In genomic region chr11:42544726-42545125, GRCh38 we compare ENCODE assay signal across 23 cellular contexts.
A peak's percentile ranks its signal among the peaks of the same experiment; 100 is the strongest.
DNase-seq lines count a peak whose midpoint lies in the region; ATAC-seq, FAIRE-seq and TF ChIP-seq lines count a peak whose summit lies in the region.
"Had no signal": no experiment of that assay in that cellular context is flagged by ENCODE, and none has a peak within 500 bp of the region (broad histone marks: within the 10 kb centered on the region; RNA-seq: fewer than 3 reads in every experiment).

No MANE protein-coding gene starts in this region.

- no peak overlapping the region for H4K5ac ChIP-seq in H1 (ENCODE audit: insufficient read length, low read depth, low read length)

- H3K79me1 ChIP-seq in H1 (ENCODE audit: low read depth, low read length), result no peaks in the 10 kb centered on the region

- H3K9me3 ChIP-seq in H1 (ENCODE audit: insufficient read depth in 2 of 2, low read depth in 1 of 2, low read length in 1 of 2) (peaks cover 0 to 3% of the 10 kb centered on the region in 2 experiments; a peak in 1 of 4 replicates), hepatocyte (ENCODE audit: low read depth) (no peaks in the 10 kb centered on the region), parathyroid adenoma (ENCODE audit: control insufficient read depth, low read length) (no peaks in the 10 kb centered on the region), transverse colon (no peaks in the 10 kb centered on the region)
- H3K9me3 ChIP-seq: BE2C had no signal

- WGBS in H1 (ENCODE audit: extremely low coverage in 1 of 2, insufficient coverage in 1 of 2, insufficient read length in 1 of 2, insufficient replicate concordance in 2 of 2, low coverage in 1 of 2, low lambda C conversion rate in 2 of 2, missing lambda C conversion rate in 1 of 2), 2 experiments, result 76% methylated on average over 4 of the region's 5 CpGs; no CpG with 5 or more reads in 1 of the 2 experiments
- 73% methylated on average over 5 of the region's 5 CpGs for WGBS in hepatocyte (ENCODE audit: low lambda C conversion rate, missing lambda C conversion rate)
- 72 to 73% methylated on average over 4 to 5 of the region's 5 CpGs for WGBS in transverse colon (ENCODE audit: low coverage in 1 of 2), 2 donors

- no peak overlapping the region for H3K4ac ChIP-seq in H1 (replicated peaks; ENCODE audit: insufficient read length, low read depth, low read length)

- H3K36me3 ChIP-seq in bronchial epithelial cell (ENCODE audit: control insufficient read depth, insufficient read depth, low read length) (no peaks in the 10 kb centered on the region), H1 (ENCODE audit: control insufficient read depth in 2 of 4, insufficient read depth in 4 of 4, low read length in 3 of 4) (no peaks in the 10 kb centered on the region), hepatocyte (replicated peaks; ENCODE audit: insufficient read depth, low read depth) (no peaks in the 10 kb centered on the region), parathyroid adenoma (ENCODE audit: control insufficient read depth, insufficient read depth, low read length) (no peaks in the 10 kb centered on the region), transverse colon (no peaks in the 10 kb centered on the region)
- H3K36me3 ChIP-seq: BE2C had no signal

- DNase-seq in bronchial epithelial cell (ENCODE audit: low read depth) (peak; percentile 17), H1 (ENCODE audit: low read depth in 1 of 2, low spot score in 2 of 2) (no peak), hepatocyte (ENCODE audit: low spot score) (no peak), transverse colon (no peak), left lobe of liver (ENCODE audit: low spot score) (no peak)
- DNase-seq: ACHN; BE2C; C1 segment of cervical spinal cord; CD4-positive, CD25-positive, alpha-beta regulatory T cell; CD8-positive, alpha-beta memory T cell; COR-L47; DMS 273 treated with DMSO at 0.1 percent for 48 hours; DMS53; DND-41; EL; GM23248; HCEC 1CT had no signal

- H3K27ac ChIP-seq in H1 (ENCODE audit: low read depth, low read length) (no peak overlapping the region), hepatocyte (peak overlapping the region; percentile 21), parathyroid adenoma (peak overlapping the region; percentile 32), transverse colon (no peak overlapping the region)
- H3K27ac ChIP-seq: GM23248, HL-60 had no signal

- H4K8ac ChIP-seq in H1 (ENCODE audit: extremely low read depth, insufficient read depth, low read length), result no peak overlapping the region

- no peak for TF ChIP-seq RAD21 in H1 (IDR thresholded peaks at IDR 0.05 in 1 of 2, conservative IDR thresholded peaks at IDR 0.05 in 1 of 2; ENCODE audit: low read depth in 2 of 2, low read length in 2 of 2)

- CTCF ChIA-PET in H1 (lab: Charles Lee; ENCODE audit: partially characterized antibody), result no interaction called here

- H3K9ac ChIP-seq in H1 (replicated peaks in 1 of 4; ENCODE audit: extremely low read depth in 1 of 4, low read depth in 3 of 4, low read length in 3 of 4) (no peak overlapping the region), parathyroid adenoma (no peak overlapping the region)
- H3K9ac ChIP-seq: GM23248 had no signal

- no peak overlapping the region for H3K18ac ChIP-seq in H1 (ENCODE audit: extremely low read depth, low read length)

- no peak overlapping the region for H2BK120ac ChIP-seq in H1 (replicated peaks; ENCODE audit: low read depth, low read length)

- no peak overlapping the region for H3K14ac ChIP-seq in H1 (ENCODE audit: insufficient read length)

- H2BK20ac ChIP-seq in H1 (ENCODE audit: low read length), result no peak overlapping the region

- H3K56ac ChIP-seq in H1 (replicated peaks; ENCODE audit: insufficient read length, low read depth, low read length), result no peak overlapping the region

- no peak overlapping the region for H2AK5ac ChIP-seq in H1 (ENCODE audit: low read depth, low read length)

- TF ChIP-seq CTCF in bronchial epithelial cell (IDR thresholded peaks at IDR 0.05; ENCODE audit: insufficient read depth, low read length, severe bottlenecking) (no peak), H1 (IDR thresholded peaks at IDR 0.05; ENCODE audit: control extremely low read depth in 1 of 3, insufficient read depth in 1 of 3, low read depth in 1 of 3, low read length in 3 of 3) (no peak), hepatocyte (IDR thresholded peaks at IDR 0.05; ENCODE audit: poor library complexity) (no peak), parathyroid adenoma (IDR thresholded peaks at IDR 0.05) (no peak), transverse colon (IDR thresholded peaks at IDR 0.05) (no peak)

- H2AFZ ChIP-seq in H1 (ENCODE audit: low read length), result 0 out of 2 replicates have a peak overlapping the region, but pooled peaks have one; percentile 84
- no peak overlapping the region for H2AFZ ChIP-seq in hepatocyte
- no peak overlapping the region for H2AFZ ChIP-seq in parathyroid adenoma
- H2AFZ ChIP-seq: GM23248 had no signal

- intact Hi-C loops in transverse colon (cut with DNase I; ENCODE audit: low total_unique reads), result no loop called here

- H3K27me3 ChIP-seq in bronchial epithelial cell (ENCODE audit: control insufficient read depth, insufficient read depth, low read length), result no peaks in the 10 kb centered on the region
- H3K27me3 ChIP-seq in H1 (replicated peaks in 1 of 4; ENCODE audit: control insufficient read depth in 3 of 4, extremely low read depth in 1 of 4, insufficient read depth in 3 of 4, low read length in 3 of 4), result no peaks in the 10 kb centered on the region
- no peaks in the 10 kb centered on the region for H3K27me3 ChIP-seq in hepatocyte
- no peaks in the 10 kb centered on the region for H3K27me3 ChIP-seq in parathyroid adenoma (ENCODE audit: control insufficient read depth, insufficient read depth, low read length)
- no peaks in the 10 kb centered on the region for H3K27me3 ChIP-seq in transverse colon
- H3K27me3 ChIP-seq: BE2C had no signal

- H2BK5ac ChIP-seq in H1 (ENCODE audit: low read depth, low read length), result no peak overlapping the region

- FAIRE-seq in bronchial epithelial cell (lab: Jason Lieb, UNC), result no peak
- peak; percentile 62 for FAIRE-seq in H1 (lab: Jason Lieb, UNC)
- FAIRE-seq: GM12878, GM19239, H54 had no signal

- H3K79me2 ChIP-seq in H1 (ENCODE audit: control insufficient read depth in 1 of 2, insufficient read depth in 2 of 2, low read length in 2 of 2) (no peaks in the 10 kb centered on the region), hepatocyte (no peaks in the 10 kb centered on the region), parathyroid adenoma (no peaks in the 10 kb centered on the region)

- no peak overlapping the region for H3K23ac ChIP-seq in H1 (ENCODE audit: insufficient read length)

- POLR2A ChIA-PET in H1 (lab: Charles Lee; ENCODE audit: partially characterized antibody), result no interaction called here

- no peak overlapping the region for H2BK15ac ChIP-seq in H1 (ENCODE audit: low read length)

- H3K4me3 ChIP-seq in bronchial epithelial cell (ENCODE audit: low read depth, low read length), result no peak overlapping the region
- no peak overlapping the region for H3K4me3 ChIP-seq in H1 (ENCODE audit: extremely low read depth in 1 of 4, insufficient read depth in 2 of 4, low read depth in 3 of 4, low read length in 4 of 4)
- no peak overlapping the region for H3K4me3 ChIP-seq in hepatocyte
- no peak overlapping the region for H3K4me3 ChIP-seq in parathyroid adenoma (ENCODE audit: low read depth, low read length)
- no peak overlapping the region for H3K4me3 ChIP-seq in transverse colon
- H3K4me3 ChIP-seq: GM12878, GM23248 had no signal

- in situ Hi-C loops in transverse colon (cut with MboI; ENCODE audit: low pct_ligation_motif_present in 1 of 4, low pct_unique_long_range_greater_than_20kb in 1 of 4, low sequenced_read_pairs in 3 of 4), result loop anchor here in 2 of 4 donors (25.0 kb wide), 1 partner anchor 1082 kb away; the partner anchor contains the start of gene LRRC4C (in 2 of the 2)

- TF ChIP-seq EP300 in H1 (IDR thresholded peaks at IDR 0.05; ENCODE audit: borderline replicate concordance in 1 of 2, low read depth in 2 of 2, low read length in 2 of 2), result no peak
- no peak for TF ChIP-seq EP300 in transverse colon (IDR thresholded peaks at IDR 0.05; ENCODE audit: low read depth)

- no peak overlapping the region for H3K4me2 ChIP-seq in H1 (ENCODE audit: insufficient read depth in 1 of 2, low read depth in 2 of 2, low read length in 2 of 2)
- no peak overlapping the region for H3K4me2 ChIP-seq in hepatocyte
- no peak overlapping the region for H3K4me2 ChIP-seq in parathyroid adenoma (ENCODE audit: low read length)

- no peak overlapping the region for H2BK12ac ChIP-seq in H1 (ENCODE audit: low read depth, low read length)

- H4K20me1 ChIP-seq in H1 (replicated peaks in 1 of 2; ENCODE audit: control insufficient read depth in 1 of 2, insufficient read depth in 2 of 2, low read length in 2 of 2), result no peaks in the 10 kb centered on the region
- H4K20me1 ChIP-seq in hepatocyte (ENCODE audit: insufficient read depth, poor library complexity, severe bottlenecking), result no peaks in the 10 kb centered on the region

- no peaks in the 10 kb centered on the region for H3K9me2 ChIP-seq in hepatocyte (replicated peaks; ENCODE audit: insufficient read depth)

- no peak overlapping the region for H4K91ac ChIP-seq in H1 (replicated peaks; ENCODE audit: insufficient read length, low read length)

- no peaks in the 10 kb centered on the region for H3K4me1 ChIP-seq in H1 (replicated peaks in 1 of 4; ENCODE audit: control insufficient read depth in 3 of 4, insufficient read depth in 4 of 4, low read length in 3 of 4)
- H3K4me1 ChIP-seq in hepatocyte (ENCODE audit: insufficient read depth), result peaks cover 4% of the 10 kb centered on the region
- H3K4me1 ChIP-seq in parathyroid adenoma, result peaks cover 4% of the 10 kb centered on the region
- no peaks in the 10 kb centered on the region for H3K4me1 ChIP-seq in transverse colon
- H3K4me1 ChIP-seq: BE2C had no signal

- ATAC-seq in HG03521 (IDR thresholded peaks at IDR 0.05; ENCODE audit: unreplicated experiment) (no peak), left lobe of liver (no peak)
- ATAC-seq: GM12878 had no signal

- TF ChIP-seq POLR2A in H1 (IDR thresholded peaks at IDR 0.05; ENCODE audit: control extremely low read depth in 1 of 2, low read depth in 2 of 2, low read length in 2 of 2) (no peak), transverse colon (IDR thresholded peaks at IDR 0.05) (no peak)

- no peaks in the 10 kb centered on the region for H3K23me2 ChIP-seq in H1 (ENCODE audit: low read depth, low read length)

TF ChIP-seq in H1, 55 proteins besides CTCF, POLR2A, EP300 and RAD21:
- TF ChIP-seq CREB1 (IDR thresholded peaks at IDR 0.05) (no peak), BRCA1 (IDR thresholded peaks at IDR 0.05; ENCODE audit: low read depth, low read length) (no peak), TCF12 (IDR thresholded peaks at IDR 0.05; ENCODE audit: low read depth, low read length) (no peak)

Comparison
In these comparisons a context has a peak if more than half of its experiments do, and no peak if none do; other contexts are left out.
1. H3K27ac ChIP-seq: peak in hepatocyte (single experiment) and parathyroid adenoma (single experiment); none in H1 (single experiment) and transverse colon (0 of 4).